ENCODE assay signal across 1 cellular context in the genomic region with DNA sequence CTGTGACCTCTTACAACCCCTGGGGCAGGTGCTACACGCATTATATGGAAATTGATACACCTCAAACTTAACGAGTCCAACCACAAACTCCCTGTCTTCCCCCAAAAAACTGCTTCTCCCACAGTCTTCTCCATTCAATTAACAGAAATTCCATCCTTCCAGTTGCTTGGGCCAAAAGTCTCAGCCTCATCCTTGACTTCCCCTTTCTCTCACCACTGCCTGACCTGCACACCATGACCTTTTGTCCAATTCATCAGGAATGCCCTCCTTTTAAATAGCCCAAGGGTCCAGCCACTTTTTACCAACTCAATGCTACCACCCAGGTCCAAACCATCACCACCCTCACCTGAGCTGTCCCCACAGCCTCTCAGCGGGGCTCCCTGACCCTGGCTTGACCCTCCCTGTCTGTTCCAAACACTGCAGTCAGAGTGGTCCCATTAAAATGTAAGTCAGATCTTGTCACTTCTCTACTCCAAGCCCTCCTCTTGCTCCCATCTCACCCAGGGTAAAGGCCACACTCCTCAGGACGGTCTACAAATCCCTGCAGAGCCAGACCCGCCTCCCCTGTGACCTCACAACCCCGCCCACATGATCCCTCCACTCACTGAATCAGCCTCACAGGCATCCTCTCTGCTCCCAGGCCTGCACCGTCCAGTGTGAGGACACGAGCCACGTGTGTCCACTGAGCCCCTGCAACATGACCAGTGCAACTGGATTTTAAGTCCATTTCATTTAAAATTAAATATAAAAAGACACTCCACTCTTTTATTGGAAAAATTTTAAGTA.
TF ChIP-seq lines count a peak whose summit lies in the region.

No MANE protein-coding gene starts in this region.

TF ChIP-seq in K562, 482 proteins besides CTCF, POLR2A, EP300 and RAD21:
- TF ChIP-seq ARID2 (IDR thresholded peaks at IDR 0.05) (no peak), SETDB1 (IDR thresholded peaks at IDR 0.05; ENCODE audit: low read length) (no peak), ATF1 (CRISPR knock-in tag; IDR thresholded peaks at IDR 0.05) (no peak), ATF1 (tag; IDR thresholded peaks at IDR 0.05) (0 out of 2 replicates have a peak, but pooled peaks have one; percentile 25), SPI1 (IDR thresholded peaks at IDR 0.05; ENCODE audit: borderline replicate concordance, low read depth, low read length) (peak; percentile 89), CTBP1 (IDR thresholded peaks at IDR 0.05; ENCODE audit: borderline replicate concordance) (peak; percentile 19; the same call in 1 of the 2 replicates)
- TF ChIP-seq, protein P1, sequence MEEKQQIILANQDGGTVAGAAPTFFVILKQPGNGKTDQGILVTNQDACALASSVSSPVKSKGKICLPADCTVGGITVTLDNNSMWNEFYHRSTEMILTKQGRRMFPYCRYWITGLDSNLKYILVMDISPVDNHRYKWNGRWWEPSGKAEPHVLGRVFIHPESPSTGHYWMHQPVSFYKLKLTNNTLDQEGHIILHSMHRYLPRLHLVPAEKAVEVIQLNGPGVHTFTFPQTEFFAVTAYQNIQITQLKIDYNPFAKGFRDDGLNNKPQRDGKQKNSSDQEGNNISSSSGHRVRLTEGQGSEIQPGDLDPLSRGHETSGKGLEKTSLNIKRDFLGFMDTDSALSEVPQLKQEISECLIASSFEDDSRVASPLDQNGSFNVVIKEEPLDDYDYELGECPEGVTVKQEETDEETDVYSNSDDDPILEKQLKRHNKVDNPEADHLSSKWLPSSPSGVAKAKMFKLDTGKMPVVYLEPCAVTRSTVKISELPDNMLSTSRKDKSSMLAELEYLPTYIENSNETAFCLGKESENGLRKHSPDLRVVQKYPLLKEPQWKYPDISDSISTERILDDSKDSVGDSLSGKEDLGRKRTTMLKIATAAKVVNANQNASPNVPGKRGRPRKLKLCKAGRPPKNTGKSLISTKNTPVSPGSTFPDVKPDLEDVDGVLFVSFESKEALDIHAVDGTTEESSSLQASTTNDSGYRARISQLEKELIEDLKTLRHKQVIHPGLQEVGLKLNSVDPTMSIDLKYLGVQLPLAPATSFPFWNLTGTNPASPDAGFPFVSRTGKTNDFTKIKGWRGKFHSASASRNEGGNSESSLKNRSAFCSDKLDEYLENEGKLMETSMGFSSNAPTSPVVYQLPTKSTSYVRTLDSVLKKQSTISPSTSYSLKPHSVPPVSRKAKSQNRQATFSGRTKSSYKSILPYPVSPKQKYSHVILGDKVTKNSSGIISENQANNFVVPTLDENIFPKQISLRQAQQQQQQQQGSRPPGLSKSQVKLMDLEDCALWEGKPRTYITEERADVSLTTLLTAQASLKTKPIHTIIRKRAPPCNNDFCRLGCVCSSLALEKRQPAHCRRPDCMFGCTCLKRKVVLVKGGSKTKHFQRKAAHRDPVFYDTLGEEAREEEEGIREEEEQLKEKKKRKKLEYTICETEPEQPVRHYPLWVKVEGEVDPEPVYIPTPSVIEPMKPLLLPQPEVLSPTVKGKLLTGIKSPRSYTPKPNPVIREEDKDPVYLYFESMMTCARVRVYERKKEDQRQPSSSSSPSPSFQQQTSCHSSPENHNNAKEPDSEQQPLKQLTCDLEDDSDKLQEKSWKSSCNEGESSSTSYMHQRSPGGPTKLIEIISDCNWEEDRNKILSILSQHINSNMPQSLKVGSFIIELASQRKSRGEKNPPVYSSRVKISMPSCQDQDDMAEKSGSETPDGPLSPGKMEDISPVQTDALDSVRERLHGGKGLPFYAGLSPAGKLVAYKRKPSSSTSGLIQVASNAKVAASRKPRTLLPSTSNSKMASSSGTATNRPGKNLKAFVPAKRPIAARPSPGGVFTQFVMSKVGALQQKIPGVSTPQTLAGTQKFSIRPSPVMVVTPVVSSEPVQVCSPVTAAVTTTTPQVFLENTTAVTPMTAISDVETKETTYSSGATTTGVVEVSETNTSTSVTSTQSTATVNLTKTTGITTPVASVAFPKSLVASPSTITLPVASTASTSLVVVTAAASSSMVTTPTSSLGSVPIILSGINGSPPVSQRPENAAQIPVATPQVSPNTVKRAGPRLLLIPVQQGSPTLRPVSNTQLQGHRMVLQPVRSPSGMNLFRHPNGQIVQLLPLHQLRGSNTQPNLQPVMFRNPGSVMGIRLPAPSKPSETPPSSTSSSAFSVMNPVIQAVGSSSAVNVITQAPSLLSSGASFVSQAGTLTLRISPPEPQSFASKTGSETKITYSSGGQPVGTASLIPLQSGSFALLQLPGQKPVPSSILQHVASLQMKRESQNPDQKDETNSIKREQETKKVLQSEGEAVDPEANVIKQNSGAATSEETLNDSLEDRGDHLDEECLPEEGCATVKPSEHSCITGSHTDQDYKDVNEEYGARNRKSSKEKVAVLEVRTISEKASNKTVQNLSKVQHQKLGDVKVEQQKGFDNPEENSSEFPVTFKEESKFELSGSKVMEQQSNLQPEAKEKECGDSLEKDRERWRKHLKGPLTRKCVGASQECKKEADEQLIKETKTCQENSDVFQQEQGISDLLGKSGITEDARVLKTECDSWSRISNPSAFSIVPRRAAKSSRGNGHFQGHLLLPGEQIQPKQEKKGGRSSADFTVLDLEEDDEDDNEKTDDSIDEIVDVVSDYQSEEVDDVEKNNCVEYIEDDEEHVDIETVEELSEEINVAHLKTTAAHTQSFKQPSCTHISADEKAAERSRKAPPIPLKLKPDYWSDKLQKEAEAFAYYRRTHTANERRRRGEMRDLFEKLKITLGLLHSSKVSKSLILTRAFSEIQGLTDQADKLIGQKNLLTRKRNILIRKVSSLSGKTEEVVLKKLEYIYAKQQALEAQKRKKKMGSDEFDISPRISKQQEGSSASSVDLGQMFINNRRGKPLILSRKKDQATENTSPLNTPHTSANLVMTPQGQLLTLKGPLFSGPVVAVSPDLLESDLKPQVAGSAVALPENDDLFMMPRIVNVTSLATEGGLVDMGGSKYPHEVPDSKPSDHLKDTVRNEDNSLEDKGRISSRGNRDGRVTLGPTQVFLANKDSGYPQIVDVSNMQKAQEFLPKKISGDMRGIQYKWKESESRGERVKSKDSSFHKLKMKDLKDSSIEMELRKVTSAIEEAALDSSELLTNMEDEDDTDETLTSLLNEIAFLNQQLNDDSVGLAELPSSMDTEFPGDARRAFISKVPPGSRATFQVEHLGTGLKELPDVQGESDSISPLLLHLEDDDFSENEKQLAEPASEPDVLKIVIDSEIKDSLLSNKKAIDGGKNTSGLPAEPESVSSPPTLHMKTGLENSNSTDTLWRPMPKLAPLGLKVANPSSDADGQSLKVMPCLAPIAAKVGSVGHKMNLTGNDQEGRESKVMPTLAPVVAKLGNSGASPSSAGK (IDR thresholded peaks at IDR 0.05): peak; percentile 29
